11 cellular contexts compared by ENCODE assay signal in genomic region chr11:3939211-3939610, GRCh38.
DNase-seq lines count a peak whose midpoint lies in the region; ATAC-seq and TF ChIP-seq lines count a peak whose summit lies in the region.
"Had no signal": no experiment of that assay in that cellular context is flagged by ENCODE, and none has a peak within 500 bp of the region (broad histone marks: within the 10 kb centered on the region; RNA-seq: fewer than 3 reads in every experiment).

No MANE protein-coding gene starts in this region.

- H3K9ac ChIP-seq in fibroblast of lung (ENCODE audit: insufficient read depth, low read length) (no peak overlapping the region), smooth muscle cell (ENCODE audit: low read depth) (peak overlapping the region; percentile 83)

- POLR2A ChIA-PET in GM10248 (lab: Yijun Ruan, JAX): no interaction called here

- no peaks in the 10 kb centered on the region for H3K9me3 ChIP-seq in fibroblast of lung (ENCODE audit: control insufficient read depth, insufficient read depth, low read depth, low read length)
- H3K9me3 ChIP-seq in smooth muscle cell (replicated peaks; ENCODE audit: low read depth): no peaks in the 10 kb centered on the region

- H3K4me2 ChIP-seq in fibroblast of lung (ENCODE audit: extremely low read depth, insufficient read depth, low read length) (peak overlapping the region; percentile 32), smooth muscle cell (peak overlapping the region; percentile 81)

- H3K4me1 ChIP-seq in fibroblast of lung (ENCODE audit: control insufficient read depth, extremely low read depth, insufficient read depth, low read length) (peaks cover 2% of the 10 kb centered on the region), smooth muscle cell (ENCODE audit: low read depth) (peaks cover 13% of the 10 kb centered on the region)

- CTCF ChIA-PET in GM10248 (lab: Yijun Ruan, JAX): interaction anchor here (1.2 to 3.4 kb wide), 4 partner anchors 14 to 135 kb away, joined by 3 to 8 read pairs (median 4); no protein-coding TSS in a partner anchor

- H3F3A ChIP-seq in smooth muscle cell (ENCODE audit: low read depth): no peaks in the 10 kb centered on the region

- H3K79me2 ChIP-seq in fibroblast of lung (ENCODE audit: control insufficient read depth, insufficient read depth, low read length) (no peaks in the 10 kb centered on the region), smooth muscle cell (ENCODE audit: low read depth) (no peaks in the 10 kb centered on the region)

- H3K27me3 ChIP-seq in fibroblast of lung (ENCODE audit: control insufficient read depth, insufficient read depth, low read length): no peaks in the 10 kb centered on the region
- no peaks in the 10 kb centered on the region for H3K27me3 ChIP-seq in smooth muscle cell (ENCODE audit: low read depth)

- no peak for TF ChIP-seq CTCF in fibroblast of lung (conservative IDR thresholded peaks at IDR 0.05 in 1 of 2, IDR thresholded peaks at IDR 0.05 in 1 of 2; ENCODE audit: low read depth in 1 of 2, low read length in 2 of 2)
- TF ChIP-seq CTCF in smooth muscle cell (IDR thresholded peaks at IDR 0.05; ENCODE audit: borderline replicate concordance, insufficient read depth, poor library complexity, severe bottlenecking): no peak
- no peak for TF ChIP-seq CTCF in GM10248 (IDR thresholded peaks at IDR 0.05; ENCODE audit: control extremely low read depth, extremely low read depth, low read depth, missing control alignments)

- H2AFZ ChIP-seq in fibroblast of lung (ENCODE audit: low read length) (no peak overlapping the region), smooth muscle cell (ENCODE audit: low read depth) (no peak overlapping the region)

- no peak for ATAC-seq in GM18511 (IDR thresholded peaks at IDR 0.05; ENCODE audit: unreplicated experiment)
- ATAC-seq: activated T-cell treated with anti-CD3 and anti-CD28 coated beads, Interleukin-2, amount 50 U/mL, for 4 hours had no signal

- peak overlapping the region in 1 of 4 experiments; percentile 21 for H3K4me3 ChIP-seq in fibroblast of lung (replicated peaks in 1 of 4; ENCODE audit: control extremely low read depth in 1 of 4, insufficient read depth in 1 of 4, low read depth in 3 of 4, low read length in 4 of 4)
- peak overlapping the region; percentile 11 for H3K4me3 ChIP-seq in smooth muscle cell
- H3K4me3 ChIP-seq: lung had no signal

- DNase-seq in GM04503 (ENCODE audit: low read depth) (peak; percentile 68), RPMI7951 (ENCODE audit: low read depth) (peak; percentile 73), fibroblast of lung (ENCODE audit: low read depth in 2 of 2) (peak; percentile 94 to 96), smooth muscle cell (lab: John Stamatoyannopoulos, UW; ENCODE audit: unreplicated experiment) (no peak), GM10248 (ENCODE audit: extremely low spot score) (no peak)
- no peak for DNase-seq in stimulated activated CD4-positive, alpha-beta T cell treated with anti-CD3 and anti-CD28 coated beads, Interleukin-2, amount 100 ng/mL, for 48 hours
- DNase-seq in stimulated activated CD4-positive, alpha-beta T cell treated with anti-CD3 and anti-CD28 coated beads, Interleukin-12 subunit alpha, Interleukin-12 subunit beta, amount 100 ng/mL, for 4 hours: no peak
- DNase-seq: activated T-cell treated with anti-CD3 and anti-CD28 coated beads, Interleukin-2, amount 50 U/mL, for 4 hours; NK-92 treated with Interleukin-12 subunit alpha and Interleukin-12 subunit beta, amount 100 ng/mL, for 24 hours had no signal

- H4K20me1 ChIP-seq in fibroblast of lung (ENCODE audit: control insufficient read depth, extremely low read depth, insufficient read depth, low read length) (no peaks in the 10 kb centered on the region), smooth muscle cell (ENCODE audit: low read depth) (no peaks in the 10 kb centered on the region)

- H3K27ac ChIP-seq in fibroblast of lung (ENCODE audit: insufficient read depth, low read length) (peak overlapping the region; percentile 57), smooth muscle cell (ENCODE audit: low read depth) (peak overlapping the region; percentile 98)

- no peaks in the 10 kb centered on the region for H3K36me3 ChIP-seq in fibroblast of lung (ENCODE audit: control insufficient read depth, insufficient read depth, low read length)
- no peaks in the 10 kb centered on the region for H3K36me3 ChIP-seq in smooth muscle cell (ENCODE audit: low read depth)

Comparison
In these comparisons a context has a peak if more than half of its experiments do, and no peak if none do; other contexts are left out.
1. DNase-seq: peak in GM04503 (single experiment), RPMI7951 (single experiment) and fibroblast of lung (2 of 2); none in smooth muscle cell (single experiment), GM10248 (single experiment), stimulated activated CD4-positive, alpha-beta T cell treated with anti-CD3 and anti-CD28 coated beads, Interleukin-2, amount 100 ng/mL, for 48 hours (0 of 2) and stimulated activated CD4-positive, alpha-beta T cell treated with anti-CD3 and anti-CD28 coated beads, Interleukin-12 subunit alpha, Interleukin-12 subunit beta, amount 100 ng/mL, for 4 hours (single experiment).